15 cellular contexts compared by ENCODE assay signal in genomic region chr11:126157326-126158030, GRCh38. TPM values are rescaled to one million over a fixed set of nuclear protein-coding genes. Genes with fewer than 3 reads are reported as not detected.
DNase-seq lines count a peak whose midpoint lies in the region; ATAC-seq and TF ChIP-seq lines count a peak whose summit lies in the region.
"Had no signal": no experiment of that assay in that cellular context is flagged by ENCODE, and none has a peak within 500 bp of the region (broad histone marks: within the 10 kb centered on the region; RNA-seq: fewer than 3 reads in every experiment).

No MANE protein-coding gene starts in this region.

- intact Hi-C loops in Right ventricle myocardium inferior (cut with DNase I) (no loop called here), left cardiac atrium (cut with DNase I) (no loop called here), spleen (cut with DNase I; ENCODE audit: low total_unique reads) (no loop called here)

- H3K4me3 ChIP-seq in NT2/D1 (ENCODE audit: insufficient read length, low read depth) (no peak overlapping the region), spleen (no peak overlapping the region)
- H3K4me3 ChIP-seq: PC-9 had no signal

- H3K4me1 ChIP-seq in NT2/D1 (ENCODE audit: insufficient read depth, insufficient read length) (peaks cover 18% of the 10 kb centered on the region), spleen (peaks cover 0 to 4% (median 0%) of the 10 kb centered on the region in 6 donors)

- H3K27ac ChIP-seq in spleen = no peak overlapping the region
- H3K27ac ChIP-seq: PC-9 had no signal

- no peaks in the 10 kb centered on the region for H3K9me3 ChIP-seq in NT2/D1 (ENCODE audit: insufficient read depth, low read length)
- H3K9me3 ChIP-seq in spleen = peaks cover 0 to 3% (median under 1%) of the 10 kb centered on the region in 8 donors
- H3K9me3 ChIP-seq: Caco-2, SK-N-SH had no signal

- ATAC-seq in Right ventricle myocardium inferior (peak; percentile 29), left cardiac atrium (no peak), GM18502 (IDR thresholded peaks at IDR 0.05; ENCODE audit: poor library complexity, unreplicated experiment) (no peak)

- H3K36me3 ChIP-seq in NT2/D1 (ENCODE audit: insufficient read depth, insufficient read length, low read length) (no peaks in the 10 kb centered on the region), spleen (no peaks in the 10 kb centered on the region)

- WGBS in spleen, 5 donors = 60 to 83% (median 75%) methylated on average over 6 to 7 of the region's 7 CpGs

- peak overlapping the region; percentile 29 for H3K9ac ChIP-seq in NT2/D1 (ENCODE audit: insufficient read length, low read depth)
- H3K9ac ChIP-seq: SK-N-SH had no signal

- TF ChIP-seq CTCF in spleen (IDR thresholded peaks at IDR 0.05 in 8 of 11, conservative IDR thresholded peaks at IDR 0.05 in 3 of 11) = no peak

- no peak for TF ChIP-seq POLR2A in spleen (IDR thresholded peaks at IDR 0.05)

- DNase-seq in Right ventricle myocardium inferior (ENCODE audit: missing footprints) (no peak), left cardiac atrium (no peak), NT2/D1 (ENCODE audit: low read depth, low spot score) (no peak), ecto neural progenitor cell (ENCODE audit: low spot score) (peak; percentile 49), spleen (peak; percentile 25), NCI-H128 (lab: John Stamatoyannopoulos, UW; ENCODE audit: unreplicated experiment) (no peak), T-helper 9 cell (no peak)
- DNase-seq: HCEC 1CT; NCI-H2107; NCI-H345; NK-92 treated with Interleukin-12 subunit alpha and Interleukin-12 subunit beta, amount 100 ng/mL, for 24 hours; PC-9; SK-N-SH had no signal

- H3K27me3 ChIP-seq in NT2/D1 (ENCODE audit: insufficient read depth, insufficient read length) (peaks cover 6% of the 10 kb centered on the region), spleen (replicated peaks in 1 of 7) (peaks cover 0 to 8% (median 0%) of the 10 kb centered on the region in 7 donors)

RNA-seq across cellular contexts. Expression of gene RPUSD4, which starts 54.0 kb away (rescaled TPM):
- total RNA-seq in Right ventricle myocardium inferior = 40.0 TPM
- 10 to 100 TPM; 18.9 to 19.2 TPM for total RNA-seq in left cardiac atrium
- 10 to 100 TPM; 20.6 to 26.7 (median 22.3) TPM for total RNA-seq in spleen
- polyA plus RNA-seq in spleen = 10 to 100 TPM; 14.5 to 15.5 (median 15.4) TPM

RNA-seq across cellular contexts. Expression of gene FAM118B, which starts 54.1 kb away (rescaled TPM):
- total RNA-seq in Right ventricle myocardium inferior (25.6 TPM), left cardiac atrium (10 to 100 TPM; 14.8 to 19.1 TPM), spleen (10 to 100 TPM; 15.3 to 32.3 (median 21.0) TPM)
- polyA plus RNA-seq in spleen = 10 to 100 TPM in 1 of 3 donors, 1 to 10 TPM in 2; 5.5 to 11.1 (median 6.5) TPM

Comparison
In these comparisons a context has a peak if more than half of its experiments do, and no peak if none do; other contexts are left out.
1. DNase-seq: peak in ecto neural progenitor cell (single experiment) and spleen (single experiment); none in Right ventricle myocardium inferior (single experiment), left cardiac atrium (single experiment), NT2/D1 (single experiment), NCI-H128 (single experiment) and T-helper 9 cell (single experiment).